ENCODE assay signal across 12 cellular contexts in genomic region chr21:27423906-27424595, GRCh38.
A peak's percentile ranks its signal among the peaks of the same experiment; 100 is the strongest.
DNase-seq lines count a peak whose midpoint lies in the region; ATAC-seq, FAIRE-seq and TF ChIP-seq lines count a peak whose summit lies in the region.
"Had no signal": no experiment of that assay in that cellular context is flagged by ENCODE, and none has a peak within 500 bp of the region (broad histone marks: within the 10 kb centered on the region; RNA-seq: fewer than 3 reads in every experiment).

No MANE protein-coding gene starts in this region.

- H3K4me1 ChIP-seq in small intestine (ENCODE audit: control insufficient read depth in 2 of 2, insufficient read depth in 1 of 2, low read depth in 1 of 2, low read length in 1 of 2) (no peaks in the 10 kb centered on the region), stomach (peaks cover 0 to 5% (median 0%) of the 10 kb centered on the region in 4 donors), transverse colon (peaks cover 0 to 12% (median 0%) of the 10 kb centered on the region in 4 donors)
- H3K4me1 ChIP-seq: right lobe of liver had no signal

- H3K36me3 ChIP-seq in small intestine (ENCODE audit: control insufficient read depth in 2 of 2, insufficient read depth in 2 of 2, low read length in 2 of 2) (no peaks in the 10 kb centered on the region), stomach (no peaks in the 10 kb centered on the region), transverse colon (no peaks in the 10 kb centered on the region)
- H3K36me3 ChIP-seq: right lobe of liver had no signal

- H3K27ac ChIP-seq in small intestine (ENCODE audit: low read depth in 1 of 2, low read length in 1 of 2) = no peak overlapping the region
- no peak overlapping the region for H3K27ac ChIP-seq in stomach
- H3K27ac ChIP-seq in transverse colon = no peak overlapping the region
- H3K27ac ChIP-seq: right lobe of liver had no signal

- ATAC-seq in SK-N-SH treated with all-trans-retinoic acid at 6 μM for 48 hours = no peak

- H3K9me3 ChIP-seq in small intestine (ENCODE audit: control insufficient read depth, low read depth) (no peaks in the 10 kb centered on the region), stomach (no peaks in the 10 kb centered on the region), transverse colon (no peaks in the 10 kb centered on the region)
- H3K9me3 ChIP-seq: right lobe of liver had no signal

- in situ Hi-C loops in astrocyte of the spinal cord (cut with HindIII; ENCODE audit: low sequenced_read_pairs) (no loop called here), transverse colon (cut with MboI; ENCODE audit: low pct_ligation_motif_present in 1 of 4, low pct_unique_long_range_greater_than_20kb in 1 of 4, low sequenced_read_pairs in 3 of 4) (no loop called here)

- no peak for TF ChIP-seq CTCF in astrocyte of the spinal cord (IDR thresholded peaks at IDR 0.05; ENCODE audit: low read depth, low read length)
- TF ChIP-seq CTCF in stomach (IDR thresholded peaks at IDR 0.05) = no peak
- no peak for TF ChIP-seq CTCF in transverse colon (IDR thresholded peaks at IDR 0.05)

- DNase-seq in HK-2 (ENCODE audit: unreplicated experiment) (peak; percentile 10), astrocyte of the spinal cord (ENCODE audit: low read depth, low spot score) (peak; percentile 56), iPS DF 19.7 (ENCODE audit: low read depth, low spot score) (peak; percentile 75), small intestine (peak; percentile 49), stomach (no peak), NCI-H2171 treated with DMSO at 0.1 percent for 48 hours (lab: John Stamatoyannopoulos, UW) (no peak), transverse colon (no peak)
- DNase-seq: activated gamma-delta T cell treated with Interleukin-2 at 50 U/mL for 16 hours, NCI-H2029 treated with DMSO at 0.1 percent for 48 hours, right lobe of liver had no signal

- H3K4me3 ChIP-seq in astrocyte of the spinal cord (ENCODE audit: low read depth, low read length) (no peak overlapping the region), small intestine (ENCODE audit: low read depth in 1 of 2, low read length in 2 of 2) (no peak overlapping the region), stomach (no peak overlapping the region), transverse colon (no peak overlapping the region)
- H3K4me3 ChIP-seq: right lobe of liver had no signal

- intact Hi-C loops in stomach (cut with DNase I; ENCODE audit: low total_unique reads) = no loop called here
- intact Hi-C loops in transverse colon (cut with DNase I; ENCODE audit: low total_unique reads) = no loop called here

- no peak for FAIRE-seq in small intestine (lab: Jason Lieb, UNC)
- FAIRE-seq: D721Med had no signal

- H3K27me3 ChIP-seq in small intestine (ENCODE audit: control insufficient read depth in 2 of 2, insufficient read depth in 2 of 2, low read length in 2 of 2) (no peaks in the 10 kb centered on the region), stomach (no peaks in the 10 kb centered on the region), transverse colon (no peaks in the 10 kb centered on the region)
- H3K27me3 ChIP-seq: right lobe of liver had no signal

- TF ChIP-seq POLR2A in stomach (IDR thresholded peaks at IDR 0.05) = no peak
- no peak for TF ChIP-seq POLR2A in transverse colon (IDR thresholded peaks at IDR 0.05)

- TF ChIP-seq EP300 in stomach (IDR thresholded peaks at IDR 0.05) = no peak
- no peak for TF ChIP-seq EP300 in transverse colon (IDR thresholded peaks at IDR 0.05; ENCODE audit: low read depth)

- WGBS in small intestine, 3 donors = 58 to 74% (median 62%) methylated on average over 4 of the region's 4 CpGs
- WGBS in stomach, 5 donors = 67 to 88% (median 75%) methylated on average over 4 of the region's 4 CpGs
- 70 to 71% methylated on average over 4 of the region's 4 CpGs for WGBS in transverse colon (ENCODE audit: low coverage in 1 of 2), 2 donors

TF ChIP-seq in SK-N-SH treated with all-trans-retinoic acid at 6 μM for 48 hours, 23 proteins besides CTCF, POLR2A, EP300 and RAD21:
- no peak for TF ChIP-seq ZC3H10 (CRISPR knock-in tag; IDR thresholded peaks at IDR 0.05)
- TF ChIP-seq POU6F1 (CRISPR knock-in tag; IDR thresholded peaks at IDR 0.05; ENCODE audit: borderline replicate concordance, low read depth) = no peak
TF ChIP-seq in SK-N-SH treated with all-trans-retinoic acid at 6 μM for 48 hours: peak in this region for 0.

Comparison
In these comparisons a context has a peak if more than half of its experiments do, and no peak if none do; other contexts are left out.
1. DNase-seq: peak in HK-2 (single experiment), astrocyte of the spinal cord (single experiment), iPS DF 19.7 (single experiment) and small intestine (single experiment); none in stomach (single experiment), NCI-H2171 treated with DMSO at 0.1 percent for 48 hours (single experiment) and transverse colon (single experiment).